ENCODE assay signal across 8 cellular contexts in genomic region chr6:26272171-26272631, GRCh38.
A peak's percentile ranks its signal among the peaks of the same experiment; 100 is the strongest.
DNase-seq lines count a peak whose midpoint lies in the region; ATAC-seq and TF ChIP-seq lines count a peak whose summit lies in the region.

No MANE protein-coding gene starts in this region.

- DNase-seq in activated T-cell treated with anti-CD3 and anti-CD28 coated beads for 1 hour (ENCODE audit: low read depth) (peak; percentile 35), activated T-cell treated with anti-CD3 and anti-CD28 coated beads for 4 hours (no peak), esophagus muscularis mucosa (ENCODE audit: extremely low spot score) (no peak), neural crest cell (ENCODE audit: low read depth, low spot score) (no peak), NCI-H2107 treated with DMSO at 0.1 percent for 48 hours (lab: John Stamatoyannopoulos, UW; ENCODE audit: unreplicated experiment) (no peak)
- DNase-seq in activated CD8-positive, alpha-beta T cell treated with anti-CD3 and anti-CD28 coated beads, Interleukin-2, amount 10 ng/mL, durations not matched to agents 7 days and 5 days = peak; percentile 67
- DNase-seq in central memory CD4-positive, alpha-beta T cell = no peak

- H3K9me3 Mint-ChIP-seq in activated CD8-positive, alpha-beta T cell treated with anti-CD3 and anti-CD28 coated beads, Interleukin-2, amount 10 ng/mL, durations not matched to agents 7 days and 5 days (ENCODE audit: insufficient read depth) = no peaks in the 10 kb centered on the region
- H3K9me3 Mint-ChIP-seq in neural crest cell = no peaks in the 10 kb centered on the region

- no peak overlapping the region for H3K27ac Mint-ChIP-seq in activated CD8-positive, alpha-beta T cell treated with anti-CD3 and anti-CD28 coated beads, Interleukin-2, amount 10 ng/mL, durations not matched to agents 7 days and 5 days
- peak overlapping the region; percentile 22 for H3K27ac Mint-ChIP-seq in neural crest cell (ENCODE audit: unreplicated experiment)

- CTCF ChIA-PET in activated CD8-positive, alpha-beta T cell treated with anti-CD3 and anti-CD28 coated beads, Interleukin-2, amount 10 ng/mL, durations not matched to agents 7 days and 5 days (lab: Charles Lee) = interaction anchor here (0.7 to 3.9 kb wide), 10 partner anchors 12 to 324 kb away, joined by 3 to 36 read pairs (median 4); a partner anchor contains a TSS

- TF ChIP-seq EP300 in esophagus muscularis mucosa (IDR thresholded peaks at IDR 0.05) = no peak

- TF ChIP-seq CTCF in esophagus muscularis mucosa (IDR thresholded peaks at IDR 0.05) (no peak), neural crest cell (conservative IDR thresholded peaks at IDR 0.05) (no peak)

- H3K36me3 Mint-ChIP-seq in activated CD8-positive, alpha-beta T cell treated with anti-CD3 and anti-CD28 coated beads, Interleukin-2, amount 10 ng/mL, durations not matched to agents 7 days and 5 days (ENCODE audit: low read depth) = peaks cover 18% of the 10 kb centered on the region
- peaks cover 3% of the 10 kb centered on the region for H3K36me3 Mint-ChIP-seq in neural crest cell (ENCODE audit: low read depth)

- no peaks in the 10 kb centered on the region for H3K36me3 ChIP-seq in esophagus muscularis mucosa

- H3K27me3 Mint-ChIP-seq in activated CD8-positive, alpha-beta T cell treated with anti-CD3 and anti-CD28 coated beads, Interleukin-2, amount 10 ng/mL, durations not matched to agents 7 days and 5 days (ENCODE audit: low read depth) = no peaks in the 10 kb centered on the region
- peaks cover 11% of the 10 kb centered on the region for H3K27me3 Mint-ChIP-seq in neural crest cell (ENCODE audit: low read depth)

- TF ChIP-seq POLR2A in esophagus muscularis mucosa (IDR thresholded peaks at IDR 0.05; ENCODE audit: low read depth) = no peak

- H3K4me3 Mint-ChIP-seq in activated CD8-positive, alpha-beta T cell treated with anti-CD3 and anti-CD28 coated beads, Interleukin-2, amount 10 ng/mL, durations not matched to agents 7 days and 5 days = no peak overlapping the region
- no peak overlapping the region for H3K4me3 Mint-ChIP-seq in neural crest cell

- peaks cover 16 to 32% (median 26%) of the 10 kb centered on the region in 4 donors for H3K4me1 ChIP-seq in esophagus muscularis mucosa

- H3K27ac ChIP-seq in esophagus muscularis mucosa (replicated peaks in 1 of 4) = peak overlapping the region; percentile 83 to 91 (median 88)

- no peaks in the 10 kb centered on the region for H3K9me3 ChIP-seq in esophagus muscularis mucosa

- 6% methylated on average over 26 of the region's 31 CpGs for WGBS in esophagus muscularis mucosa

- intact Hi-C loops in esophagus muscularis mucosa (cut with DNase I) = loop anchor here (5.0 kb wide), 2 partner anchors 45 to 55 kb away; a partner anchor contains a TSS

- H3K4me1 Mint-ChIP-seq in activated CD8-positive, alpha-beta T cell treated with anti-CD3 and anti-CD28 coated beads, Interleukin-2, amount 10 ng/mL, durations not matched to agents 7 days and 5 days (ENCODE audit: low read depth) = peaks cover 48% of the 10 kb centered on the region
- peaks cover 38% of the 10 kb centered on the region for H3K4me1 Mint-ChIP-seq in neural crest cell

- peak overlapping the region; percentile 51 to 61 (median 54) for H3K4me3 ChIP-seq in esophagus muscularis mucosa

- POLR2A ChIA-PET in activated CD8-positive, alpha-beta T cell treated with anti-CD3 and anti-CD28 coated beads, Interleukin-2, amount 10 ng/mL, durations not matched to agents 7 days and 5 days (lab: Charles Lee) = interaction anchor here (0.6 to 12.3 kb wide), 50 partner anchors 11 to 1621 kb away, joined by 3 to 548 read pairs (median 21); partner anchors contain the start of gene HMGN4

- peaks cover 0 to 65% (median 30%) of the 10 kb centered on the region in 4 donors for H3K27me3 ChIP-seq in esophagus muscularis mucosa

- ATAC-seq in HG03520 (IDR thresholded peaks at IDR 0.05; ENCODE audit: unreplicated experiment) = peak; percentile 21
- ATAC-seq in activated CD8-positive, alpha-beta T cell treated with anti-CD3 and anti-CD28 coated beads, Interleukin-2, amount 10 ng/mL, durations not matched to agents 7 days and 5 days = peak; percentile 25

Comparison
In these comparisons a context has a peak if more than half of its experiments do, and no peak if none do; other contexts are left out.
1. DNase-seq: peak in activated T-cell treated with anti-CD3 and anti-CD28 coated beads for 1 hour (single experiment) and activated CD8-positive, alpha-beta T cell treated with anti-CD3 and anti-CD28 coated beads, Interleukin-2, amount 10 ng/mL, durations not matched to agents 7 days and 5 days (single experiment); none in activated T-cell treated with anti-CD3 and anti-CD28 coated beads for 4 hours (single experiment), esophagus muscularis mucosa (single experiment), neural crest cell (single experiment), NCI-H2107 treated with DMSO at 0.1 percent for 48 hours (single experiment) and central memory CD4-positive, alpha-beta T cell (single experiment).